In the genomic region with DNA sequence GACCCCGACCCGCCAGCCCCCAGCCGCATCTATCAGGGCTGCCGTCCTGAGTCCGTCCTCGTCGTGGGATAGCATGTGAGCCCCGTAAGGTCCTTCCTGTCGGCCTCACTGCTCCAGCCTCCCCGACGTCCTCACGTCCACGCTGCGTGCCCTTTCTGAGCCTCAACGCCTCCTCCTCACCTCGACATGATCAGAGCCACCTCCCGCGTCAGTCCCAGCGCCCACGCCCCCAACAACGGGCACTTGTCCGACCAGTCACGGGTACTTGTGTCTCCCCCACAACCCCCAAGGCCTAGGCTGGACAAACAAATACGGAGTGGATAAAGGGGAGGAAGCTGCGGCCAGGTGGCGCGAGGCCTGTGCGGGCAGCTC, we compare ENCODE assay signal across 8 cellular contexts. TPM values are rescaled to one million over a fixed set of nuclear protein-coding genes. Genes with fewer than 3 reads are reported as not detected.
DNase-seq lines count a peak whose midpoint lies in the region; ATAC-seq, FAIRE-seq and TF ChIP-seq lines count a peak whose summit lies in the region.
"Had no signal": no experiment of that assay in that cellular context is flagged by ENCODE, and none has a peak within 500 bp of the region (broad histone marks: within the 10 kb centered on the region; RNA-seq: fewer than 3 reads in every experiment).

No MANE protein-coding gene starts in this region.

- no peaks in the 10 kb centered on the region for H3K4me1 ChIP-seq in cardiac muscle cell (ENCODE audit: low read depth)

- no peaks in the 10 kb centered on the region for H3K9me3 ChIP-seq in cardiac muscle cell (ENCODE audit: low read depth)

- no peaks in the 10 kb centered on the region for H3K27me3 ChIP-seq in cardiac muscle cell

- peak; percentile 15 for ATAC-seq in HG02763 (IDR thresholded peaks at IDR 0.05; ENCODE audit: unreplicated experiment)

- H3K36me3 ChIP-seq in cardiac muscle cell, result no peaks in the 10 kb centered on the region

- H3K27ac ChIP-seq in cardiac muscle cell, result peak overlapping the region; percentile 94

- no peak for TF ChIP-seq POLR2A in GM12891 (IDR thresholded peaks at IDR 0.05; ENCODE audit: low read depth, low read length)

- peak; percentile 68 for DNase-seq in GM12891 (ENCODE audit: insufficient read length, low spot score)
- peak; percentile 44 for DNase-seq in NCI-H510A treated with DMSO at 0.1 percent for 48 hours (lab: John Stamatoyannopoulos, UW)
- DNase-seq in activated effector memory CD4-positive, alpha-beta T cell treated with anti-CD3 and anti-CD28 coated beads, Interleukin-2, amount 50 U/mL, for 16 hours, result peak; percentile 76
- DNase-seq in cardiac muscle cell (ENCODE audit: low read depth in 1 of 2, low spot score in 1 of 2), result peak in 1 of 2 donors; percentile 72
- peak; percentile 19 for DNase-seq in pulmonary artery endothelial cell (ENCODE audit: low read depth, low spot score)
- no peak for DNase-seq in NK-92 treated with Interleukin-12 subunit alpha and Interleukin-12 subunit beta, amount 100 ng/mL, for 24 hours (lab: John Stamatoyannopoulos, UW)

- no peak for FAIRE-seq in GM12891 (lab: Jason Lieb, UNC)
- FAIRE-seq: frontal cortex had no signal

- peak overlapping the region; percentile 68 for H3K4me3 ChIP-seq in cardiac muscle cell

- TF ChIP-seq CTCF in cardiac muscle cell (IDR thresholded peaks at IDR 0.05; ENCODE audit: low read depth, low read length), result peak; percentile 18

TF ChIP-seq in GM12891, 5 proteins besides CTCF, POLR2A, EP300 and RAD21:
- TF ChIP-seq TAF1 (IDR thresholded peaks at IDR 0.05; ENCODE audit: low read depth, low read length) (no peak), PAX5 (IDR thresholded peaks at IDR 0.05; ENCODE audit: insufficient read depth, low read length, severe bottlenecking) (no peak), POU2F2 (IDR thresholded peaks at IDR 0.05; ENCODE audit: low read depth, low read length) (no peak), SPI1 (IDR thresholded peaks at IDR 0.05; ENCODE audit: low read depth, low read length) (no peak), POLR2AphosphoS5 (IDR thresholded peaks at IDR 0.05; ENCODE audit: low read depth, low read length) (no peak)

RNA-seq across cellular contexts. Expression of a gene that starts 0.7 kb away (rescaled TPM):
- polyA plus RNA-seq in GM12891 (2012; ENCODE audit: low read depth, missing spikeins), result 0.36 TPM
- total RNA-seq in cardiac muscle cell (5.9 and 7.6 TPM in 2 replicates), pulmonary artery endothelial cell (0.53 and 0.67 TPM in 2 replicates)
- polyA plus RNA-seq in cardiac muscle cell, result 5.8 and 6.8 TPM in 2 replicates

RNA-seq across cellular contexts. Expression of a gene that starts 8.6 kb away (rescaled TPM):
- 2.3 TPM for polyA plus RNA-seq in GM12891 (2012; ENCODE audit: low read depth, missing spikeins)
- 75.0 and 138 TPM in 2 replicates for total RNA-seq in cardiac muscle cell
- polyA plus RNA-seq in cardiac muscle cell, result 45.9 and 56.5 TPM in 2 replicates
- 2.2 and 5.3 TPM in 2 replicates for total RNA-seq in pulmonary artery endothelial cell

RNA-seq across cellular contexts. Expression of a gene that starts 18.9 kb away (rescaled TPM):
- polyA plus RNA-seq in GM12891 (2012; ENCODE audit: low read depth, missing spikeins), result 1.4 TPM
- 9.1 and 12.6 TPM in 2 replicates for total RNA-seq in cardiac muscle cell
- 7.6 and 8.9 TPM in 2 replicates for polyA plus RNA-seq in cardiac muscle cell
- 1.1 and 1.8 TPM in 2 replicates for total RNA-seq in pulmonary artery endothelial cell

RNA-seq across cellular contexts. Expression of a gene that starts 25.2 kb away (rescaled TPM):
- 2,915 TPM for polyA plus RNA-seq in GM12891 (2012; ENCODE audit: low read depth, missing spikeins)
- total RNA-seq in cardiac muscle cell, result 1,551 and 1,738 TPM in 2 replicates
- polyA plus RNA-seq in cardiac muscle cell, result 643 and 656 TPM in 2 replicates
- total RNA-seq in pulmonary artery endothelial cell, result 2,163 and 2,639 TPM in 2 replicates

RNA-seq across cellular contexts. Expression of a gene that starts 33.6 kb away (rescaled TPM):
- polyA plus RNA-seq in GM12891 (2012; ENCODE audit: low read depth, missing spikeins), result not detected
- total RNA-seq in cardiac muscle cell (3.1 TPM in 1 of 2 replicates, not detected in the other), pulmonary artery endothelial cell (0.18 TPM in 1 of 2 replicates, not detected in the other)
- polyA plus RNA-seq in cardiac muscle cell, result not detected in 2 replicates
- total RNA-seq: frontal cortex had no signal

Comparison
In these comparisons a context has a peak if more than half of its experiments do, and no peak if none do; other contexts are left out.
1. RNA of a gene that starts 8.6 kb away (total RNA-seq): 75.0 to 138 TPM in cardiac muscle cell; 2.2 to 5.3 TPM in pulmonary artery endothelial cell; every median in the first group is over 10 times any median in the second.